Comparison of ENCODE assay signal across 1 cellular context in genomic region chr14:91867316-91867988, GRCh38.
TF ChIP-seq lines count a peak whose summit lies in the region.

Gene TC2N (minus strand): TSS chr14:91867536. CDS start chr14:91813769, 53,767 bp downstream.

TF ChIP-seq in HEK293, 187 proteins besides CTCF, POLR2A, EP300 and RAD21 (continued from another document and continues in another):
- no peak for TF ChIP-seq ZNF121 (tag by site-specific recombination; IDR thresholded peaks at IDR 0.05)
- no peak for TF ChIP-seq KLF9 (tag by site-specific recombination; IDR thresholded peaks at IDR 0.05; ENCODE audit: low read depth)
- TF ChIP-seq ZNF169 (tag by site-specific recombination; IDR thresholded peaks at IDR 0.05) = no peak
- TF ChIP-seq ZNF292 (tag by site-specific recombination; IDR thresholded peaks at IDR 0.05; ENCODE audit: borderline replicate concordance, low read depth) = no peak
- TF ChIP-seq ZNF488 (tag by site-specific recombination; IDR thresholded peaks at IDR 0.05) = no peak
- no peak for TF ChIP-seq ZNF211 (tag by site-specific recombination; IDR thresholded peaks at IDR 0.05; ENCODE audit: low read depth)
- no peak for TF ChIP-seq ZNF26 (tag by site-specific recombination; IDR thresholded peaks at IDR 0.05)
- TF ChIP-seq ZSCAN30 (tag by site-specific recombination; IDR thresholded peaks at IDR 0.05) = no peak
- TF ChIP-seq ZNF785 (tag by site-specific recombination; IDR thresholded peaks at IDR 0.05) = no peak
- peak; percentile 9; the same call in 1 of the 2 replicates for TF ChIP-seq TSHZ1 (tag by site-specific recombination; IDR thresholded peaks at IDR 0.05; ENCODE audit: borderline replicate concordance)
- TF ChIP-seq ZNF843 (tag by site-specific recombination; IDR thresholded peaks at IDR 0.05) = no peak
- TF ChIP-seq GLI2 (tag by site-specific recombination; IDR thresholded peaks at IDR 0.05; ENCODE audit: borderline replicate concordance, low read depth) = peak; percentile 62; the same call in 1 of the 2 replicates
- no peak for TF ChIP-seq ZNF792 (tag by site-specific recombination; IDR thresholded peaks at IDR 0.05)
- no peak for TF ChIP-seq ZNF138 (tag by site-specific recombination; IDR thresholded peaks at IDR 0.05; ENCODE audit: borderline replicate concordance)
- TF ChIP-seq ATF2 (tag by site-specific recombination; IDR thresholded peaks at IDR 0.05; ENCODE audit: low read depth) = no peak
- no peak for TF ChIP-seq SCRT2 (tag by site-specific recombination; IDR thresholded peaks at IDR 0.05)
- TF ChIP-seq SP2 (tag by site-specific recombination; IDR thresholded peaks at IDR 0.05) = no peak
- no peak for TF ChIP-seq ZNF146 (tag by site-specific recombination; IDR thresholded peaks at IDR 0.05)
- no peak for TF ChIP-seq ZNF571 (tag by site-specific recombination; IDR thresholded peaks at IDR 0.05)
- TF ChIP-seq ZNF416 (tag by site-specific recombination; IDR thresholded peaks at IDR 0.05) = no peak
- TF ChIP-seq ZNF350 (tag by site-specific recombination; IDR thresholded peaks at IDR 0.05) = no peak
- no peak for TF ChIP-seq KLF17 (tag by site-specific recombination; IDR thresholded peaks at IDR 0.05)
- TF ChIP-seq BCL6B (tag by site-specific recombination; IDR thresholded peaks at IDR 0.05) = no peak
- no peak for TF ChIP-seq ZFP69B (tag by site-specific recombination; IDR thresholded peaks at IDR 0.05)
- TF ChIP-seq ZNF610 (tag by site-specific recombination; IDR thresholded peaks at IDR 0.05; ENCODE audit: borderline replicate concordance) = no peak
- no peak for TF ChIP-seq ZNF701 (tag by site-specific recombination; IDR thresholded peaks at IDR 0.05)
- no peak for TF ChIP-seq GLIS2 (tag by site-specific recombination; IDR thresholded peaks at IDR 0.05)
- TF ChIP-seq ZNF423 (tag by site-specific recombination; IDR thresholded peaks at IDR 0.05) = peak; percentile 84
- no peak for TF ChIP-seq ZNF155 (tag by site-specific recombination; IDR thresholded peaks at IDR 0.05)
- TF ChIP-seq ZSCAN16 (tag by site-specific recombination; IDR thresholded peaks at IDR 0.05) = no peak
- TF ChIP-seq ZNF561 (tag by site-specific recombination; IDR thresholded peaks at IDR 0.05; ENCODE audit: borderline replicate concordance) = 0 out of 2 replicates have a peak, but pooled peaks have one; percentile 26
- TF ChIP-seq PRDM6 (tag by site-specific recombination; IDR thresholded peaks at IDR 0.05) = peak; percentile 30; the same call in 1 of the 2 replicates
- no peak for TF ChIP-seq GLIS1 (tag by site-specific recombination; IDR thresholded peaks at IDR 0.05)
- no peak for TF ChIP-seq ZNF558 (tag by site-specific recombination; IDR thresholded peaks at IDR 0.05)
- no peak for TF ChIP-seq ZNF518A (tag by site-specific recombination; conservative IDR thresholded peaks at IDR 0.05; ENCODE audit: low read depth)
- TF ChIP-seq IKZF3 (tag by site-specific recombination; IDR thresholded peaks at IDR 0.05) = no peak
- TF ChIP-seq ZNF549 (tag by site-specific recombination; IDR thresholded peaks at IDR 0.05) = no peak
- TF ChIP-seq ZNF335 (tag by site-specific recombination; conservative IDR thresholded peaks at IDR 0.05) = no peak
- TF ChIP-seq ZNF48 (tag by site-specific recombination; IDR thresholded peaks at IDR 0.05) = no peak
- peak; percentile 55 for TF ChIP-seq ZNF629 (tag by site-specific recombination; IDR thresholded peaks at IDR 0.05)
- TF ChIP-seq ZNF449 (tag by site-specific recombination; IDR thresholded peaks at IDR 0.05) = no peak
- peak; percentile 85; the same call in 1 of the 2 replicates for TF ChIP-seq ZNF24 (tag by site-specific recombination; IDR thresholded peaks at IDR 0.05)
- TF ChIP-seq EGR2 (tag by site-specific recombination; IDR thresholded peaks at IDR 0.05; ENCODE audit: low read depth) = no peak
- no peak for TF ChIP-seq ZNF747 (tag by site-specific recombination; IDR thresholded peaks at IDR 0.05)
